14 cellular contexts compared by ENCODE assay signal in the genomic region with DNA sequence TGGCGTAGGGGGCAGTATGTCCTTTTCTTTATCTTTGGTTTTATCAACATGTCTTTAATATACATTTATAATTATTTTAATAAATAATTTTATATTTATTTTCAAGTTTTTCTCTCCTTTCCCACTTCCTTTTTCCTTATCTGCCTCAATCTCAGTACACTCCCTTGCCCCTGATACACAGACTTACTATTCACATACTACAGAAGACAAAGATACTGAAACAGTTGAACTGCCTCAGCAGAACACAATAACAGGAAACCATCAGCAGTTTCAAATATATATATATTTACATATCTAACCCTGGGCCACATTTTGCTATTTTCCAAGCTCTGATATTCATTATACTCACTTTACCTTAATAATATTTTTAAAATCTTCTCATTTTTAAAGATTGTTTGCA. TPM values are rescaled to one million over a fixed set of nuclear protein-coding genes. Genes with fewer than 3 reads are reported as not detected.
DNase-seq lines count a peak whose midpoint lies in the region; ATAC-seq lines count a peak whose summit lies in the region.
"Had no signal": no experiment of that assay in that cellular context is flagged by ENCODE, and none has a peak within 500 bp of the region (broad histone marks: within the 10 kb centered on the region; RNA-seq: fewer than 3 reads in every experiment).

No MANE protein-coding gene starts in this region.

- peaks cover 24 to 43% (median 28%) of the 10 kb centered on the region in 3 donors for H3K4me1 Mint-ChIP-seq in CD8-positive, alpha-beta memory T cell

- no peak for DNase-seq in CD8-positive, alpha-beta memory T cell
- no peak for DNase-seq in GM03348 (ENCODE audit: low spot score)
- DNase-seq in C1 segment of cervical spinal cord (lab: John Stamatoyannopoulos, UW) = no peak
- no peak for DNase-seq in NCI-H1092 (lab: John Stamatoyannopoulos, UW)
- no peak for DNase-seq in ACHN
- DNase-seq: anterior cingulate cortex, Karpas-422, NCI-H526 treated with DMSO at 0.1 percent for 48 hours, posterior cingulate gyrus, WERI-Rb-1 had no signal

- CTCF ChIA-PET in CD8-positive, alpha-beta memory T cell (lab: Charles Lee) = no interaction called here

- no peak overlapping the region for H3K4me3 ChIP-seq in CD8-positive, alpha-beta memory T cell (ENCODE audit: low read length)
- H3K4me3 ChIP-seq: esophagus muscularis mucosa had no signal

- no peaks in the 10 kb centered on the region for H3K9me3 ChIP-seq in CD8-positive, alpha-beta memory T cell (ENCODE audit: low read length)
- H3K9me3 ChIP-seq: esophagus muscularis mucosa had no signal

- in situ Hi-C loops in ACHN (cut with HindIII; ENCODE audit: low pct_ligation_motif_present, low pct_unique_long_range_greater_than_20kb, low sequenced_read_pairs) = loop anchor here (25.0 kb wide), 1 partner anchor 835 kb away; the partner anchor contains the start of genes DOP1A and UBE3D

- peaks cover 15% of the 10 kb centered on the region for H3K36me3 ChIP-seq in CD8-positive, alpha-beta memory T cell (ENCODE audit: insufficient read depth, low read length)

- no peaks in the 10 kb centered on the region for H3K27me3 Mint-ChIP-seq in CD8-positive, alpha-beta memory T cell

- peak overlapping the region in 6 of 8 donors; percentile 2 to 82 (median 54) for H3K27ac Mint-ChIP-seq in CD8-positive, alpha-beta memory T cell

- peak; percentile 98 for ATAC-seq in GM19043 (IDR thresholded peaks at IDR 0.05; ENCODE audit: low read depth, unreplicated experiment)
- ATAC-seq in HG02759 (IDR thresholded peaks at IDR 0.05; ENCODE audit: unreplicated experiment) = peak; percentile 72
- ATAC-seq in HG03565 (IDR thresholded peaks at IDR 0.05; ENCODE audit: unreplicated experiment) = peak; percentile 98

- H3K27ac ChIP-seq in CD8-positive, alpha-beta memory T cell (ENCODE audit: low read depth, low read length) = no peak overlapping the region
- H3K27ac ChIP-seq: esophagus muscularis mucosa, WERI-Rb-1 had no signal

- POLR2A ChIA-PET in CD8-positive, alpha-beta memory T cell (lab: Charles Lee) = no interaction called here

- H3K27me3 ChIP-seq in CD8-positive, alpha-beta memory T cell (ENCODE audit: insufficient read depth, low read length, poor library complexity, severe bottlenecking) = no peaks in the 10 kb centered on the region
- H3K27me3 ChIP-seq: esophagus muscularis mucosa had no signal

- no peaks in the 10 kb centered on the region for H3K9me3 Mint-ChIP-seq in CD8-positive, alpha-beta memory T cell

- H3K36me3 Mint-ChIP-seq in CD8-positive, alpha-beta memory T cell = peaks cover 3 to 66% (median 33%) of the 10 kb centered on the region in 3 donors

- H3K4me3 Mint-ChIP-seq in CD8-positive, alpha-beta memory T cell = no peak overlapping the region

- no peaks in the 10 kb centered on the region for H3K4me1 ChIP-seq in CD8-positive, alpha-beta memory T cell (ENCODE audit: insufficient read depth, low read length)

RNA-seq across cellular contexts. Expression of gene IBTK, which starts 19.8 kb away (rescaled TPM):
- total RNA-seq in CD8-positive, alpha-beta memory T cell = 10 to 100 TPM; 24.2 to 26.6 TPM
- 20.3 TPM for polyA plus RNA-seq in CD8-positive, alpha-beta memory T cell
